Comparison of ENCODE assay signal across 1 cellular context in the genomic region with DNA sequence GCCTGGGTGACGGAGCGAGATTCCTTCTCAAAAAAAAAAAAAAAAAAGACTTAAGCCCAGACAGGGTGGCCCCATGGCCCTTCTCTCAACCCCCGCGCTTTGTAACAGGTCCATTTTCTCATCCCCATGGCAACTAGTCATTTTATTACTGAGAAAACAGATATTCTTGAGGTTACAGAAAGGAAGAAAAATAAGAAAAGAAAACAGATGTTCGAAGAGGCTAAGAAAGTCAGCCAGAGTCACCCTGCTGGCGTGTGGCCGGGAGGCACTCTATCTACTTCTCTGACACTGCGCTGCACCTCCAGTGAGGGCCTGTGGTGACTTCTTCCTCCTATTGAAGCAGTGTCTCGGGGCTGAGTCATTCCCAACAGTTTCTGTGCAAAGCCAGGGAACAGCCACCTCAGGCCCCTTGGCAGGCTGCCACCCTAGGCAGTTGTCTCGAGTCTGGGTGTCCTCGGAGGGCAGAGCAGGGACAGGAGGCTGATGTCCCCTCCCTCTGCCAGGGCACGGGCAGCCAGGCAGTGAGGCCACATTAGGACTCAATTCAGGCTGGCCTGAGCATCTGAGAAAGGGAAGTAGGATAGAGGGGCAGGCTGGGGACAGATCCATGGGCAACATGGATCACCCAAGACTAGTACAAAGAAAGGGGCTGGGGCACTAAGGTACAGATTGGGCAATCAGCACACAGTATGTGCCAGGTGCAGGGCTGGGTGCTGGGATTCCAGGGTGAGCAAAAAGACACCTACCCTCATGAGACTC.
A peak's percentile ranks its signal among the peaks of the same experiment; 100 is the strongest.
TF ChIP-seq lines count a peak whose summit lies in the region.

No MANE protein-coding gene starts in this region.

TF ChIP-seq in K562, 482 proteins besides CTCF, POLR2A, EP300 and RAD21 (continued from another document):
- TF ChIP-seq, protein P1, sequence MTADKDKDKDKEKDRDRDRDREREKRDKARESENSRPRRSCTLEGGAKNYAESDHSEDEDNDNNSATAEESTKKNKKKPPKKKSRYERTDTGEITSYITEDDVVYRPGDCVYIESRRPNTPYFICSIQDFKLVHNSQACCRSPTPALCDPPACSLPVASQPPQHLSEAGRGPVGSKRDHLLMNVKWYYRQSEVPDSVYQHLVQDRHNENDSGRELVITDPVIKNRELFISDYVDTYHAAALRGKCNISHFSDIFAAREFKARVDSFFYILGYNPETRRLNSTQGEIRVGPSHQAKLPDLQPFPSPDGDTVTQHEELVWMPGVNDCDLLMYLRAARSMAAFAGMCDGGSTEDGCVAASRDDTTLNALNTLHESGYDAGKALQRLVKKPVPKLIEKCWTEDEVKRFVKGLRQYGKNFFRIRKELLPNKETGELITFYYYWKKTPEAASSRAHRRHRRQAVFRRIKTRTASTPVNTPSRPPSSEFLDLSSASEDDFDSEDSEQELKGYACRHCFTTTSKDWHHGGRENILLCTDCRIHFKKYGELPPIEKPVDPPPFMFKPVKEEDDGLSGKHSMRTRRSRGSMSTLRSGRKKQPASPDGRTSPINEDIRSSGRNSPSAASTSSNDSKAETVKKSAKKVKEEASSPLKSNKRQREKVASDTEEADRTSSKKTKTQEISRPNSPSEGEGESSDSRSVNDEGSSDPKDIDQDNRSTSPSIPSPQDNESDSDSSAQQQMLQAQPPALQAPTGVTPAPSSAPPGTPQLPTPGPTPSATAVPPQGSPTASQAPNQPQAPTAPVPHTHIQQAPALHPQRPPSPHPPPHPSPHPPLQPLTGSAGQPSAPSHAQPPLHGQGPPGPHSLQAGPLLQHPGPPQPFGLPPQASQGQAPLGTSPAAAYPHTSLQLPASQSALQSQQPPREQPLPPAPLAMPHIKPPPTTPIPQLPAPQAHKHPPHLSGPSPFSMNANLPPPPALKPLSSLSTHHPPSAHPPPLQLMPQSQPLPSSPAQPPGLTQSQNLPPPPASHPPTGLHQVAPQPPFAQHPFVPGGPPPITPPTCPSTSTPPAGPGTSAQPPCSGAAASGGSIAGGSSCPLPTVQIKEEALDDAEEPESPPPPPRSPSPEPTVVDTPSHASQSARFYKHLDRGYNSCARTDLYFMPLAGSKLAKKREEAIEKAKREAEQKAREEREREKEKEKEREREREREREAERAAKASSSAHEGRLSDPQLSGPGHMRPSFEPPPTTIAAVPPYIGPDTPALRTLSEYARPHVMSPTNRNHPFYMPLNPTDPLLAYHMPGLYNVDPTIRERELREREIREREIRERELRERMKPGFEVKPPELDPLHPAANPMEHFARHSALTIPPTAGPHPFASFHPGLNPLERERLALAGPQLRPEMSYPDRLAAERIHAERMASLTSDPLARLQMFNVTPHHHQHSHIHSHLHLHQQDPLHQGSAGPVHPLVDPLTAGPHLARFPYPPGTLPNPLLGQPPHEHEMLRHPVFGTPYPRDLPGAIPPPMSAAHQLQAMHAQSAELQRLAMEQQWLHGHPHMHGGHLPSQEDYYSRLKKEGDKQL (CRISPR knock-in tag; IDR thresholded peaks at IDR 0.05; ENCODE audit: borderline replicate concordance), result no peak
- TF ChIP-seq GABPA (tag; conservative IDR thresholded peaks at IDR 0.05; ENCODE audit: low read depth) (peak; percentile 35; the same call in 1 of the 2 replicates), ZBTB17 (CRISPR knock-in tag; IDR thresholded peaks at IDR 0.05) (peak; percentile 70; the same call in 1 of the 2 replicates), ZNF316 (IDR thresholded peaks at IDR 0.05) (peak; percentile 67), RBBP5 (IDR thresholded peaks at IDR 0.05; ENCODE audit: borderline replicate concordance, insufficient read depth, low read length, poor library complexity, severe bottlenecking) (peak; percentile 50)
- TF ChIP-seq, protein P2, sequence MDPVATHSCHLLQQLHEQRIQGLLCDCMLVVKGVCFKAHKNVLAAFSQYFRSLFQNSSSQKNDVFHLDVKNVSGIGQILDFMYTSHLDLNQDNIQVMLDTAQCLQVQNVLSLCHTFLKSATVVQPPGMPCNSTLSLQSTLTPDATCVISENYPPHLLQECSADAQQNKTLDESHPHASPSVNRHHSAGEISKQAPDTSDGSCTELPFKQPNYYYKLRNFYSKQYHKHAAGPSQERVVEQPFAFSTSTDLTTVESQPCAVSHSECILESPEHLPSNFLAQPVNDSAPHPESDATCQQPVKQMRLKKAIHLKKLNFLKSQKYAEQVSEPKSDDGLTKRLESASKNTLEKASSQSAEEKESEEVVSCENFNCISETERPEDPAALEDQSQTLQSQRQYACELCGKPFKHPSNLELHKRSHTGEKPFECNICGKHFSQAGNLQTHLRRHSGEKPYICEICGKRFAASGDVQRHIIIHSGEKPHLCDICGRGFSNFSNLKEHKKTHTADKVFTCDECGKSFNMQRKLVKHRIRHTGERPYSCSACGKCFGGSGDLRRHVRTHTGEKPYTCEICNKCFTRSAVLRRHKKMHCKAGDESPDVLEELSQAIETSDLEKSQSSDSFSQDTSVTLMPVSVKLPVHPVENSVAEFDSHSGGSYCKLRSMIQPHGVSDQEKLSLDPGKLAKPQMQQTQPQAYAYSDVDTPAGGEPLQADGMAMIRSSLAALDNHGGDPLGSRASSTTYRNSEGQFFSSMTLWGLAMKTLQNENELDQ (CRISPR knock-in tag; IDR thresholded peaks at IDR 0.05; ENCODE audit: borderline replicate concordance), result no peak
TF ChIP-seq in K562: peak in this region for 85.
